In genomic region chr14:101173698-101174521, GRCh38 we compare ENCODE assay signal across 30 cellular contexts.
DNase-seq lines count a peak whose midpoint lies in the region; ATAC-seq and TF ChIP-seq lines count a peak whose summit lies in the region.
"Had no signal": no experiment of that assay in that cellular context is flagged by ENCODE, and none has a peak within 500 bp of the region (broad histone marks: within the 10 kb centered on the region; RNA-seq: fewer than 3 reads in every experiment).

No MANE protein-coding gene starts in this region.

- peaks cover 3 to 6% (median 4%) of the 10 kb centered on the region in 3 donors for H3K27me3 Mint-ChIP-seq in immature natural killer cell (ENCODE audit: low read depth in 3 of 3)
- H3K27me3 Mint-ChIP-seq: stimulated activated memory B cell treated with anti-CD40 and anti-IgM and Interleukin-4, amounts not matched to agents 10 μg/mL and 1 μg/mL and 100 μg/mL, for 72 hours; type B pancreatic cell had no signal

- no peaks in the 10 kb centered on the region for H3K36me3 Mint-ChIP-seq in immature natural killer cell
- H3K36me3 Mint-ChIP-seq: CD4-positive, CD25-positive, alpha-beta regulatory T cell; stimulated activated memory B cell treated with anti-CD40 and anti-IgM and Interleukin-4, amounts not matched to agents 10 μg/mL and 1 μg/mL and 100 μg/mL, for 72 hours; type B pancreatic cell had no signal

- no peak overlapping the region for H3K4me3 ChIP-seq in thyroid gland (replicated peaks in 1 of 3)
- no peak overlapping the region for H3K4me3 ChIP-seq in right cardiac atrium (ENCODE audit: low read length)
- H3K4me3 ChIP-seq: GM12878, HAP-1, psoas muscle had no signal

- ATAC-seq in left colon, result peak; percentile 35
- ATAC-seq in right cardiac atrium, result no peak
- ATAC-seq: GM12878; HepG2; left ventricle myocardium superior; PC-3; psoas muscle; stimulated activated memory B cell treated with anti-CD40 and anti-IgM and Interleukin-4, amounts not matched to agents 10 μg/mL and 1 μg/mL and 100 μg/mL, for 72 hours had no signal

- TF ChIP-seq POLR2A in thyroid gland (IDR thresholded peaks at IDR 0.05), result no peak

- H3K27me3 ChIP-seq in thyroid gland, result no peaks in the 10 kb centered on the region
- H3K27me3 ChIP-seq in right cardiac atrium (ENCODE audit: control insufficient read depth, insufficient read depth), result no peaks in the 10 kb centered on the region

- 52 to 71% methylated on average over 8 to 9 of the region's 9 CpGs for WGBS in thyroid gland, 2 donors
- 73% methylated on average over 9 of the region's 9 CpGs for WGBS in right cardiac atrium

- DNase-seq in NCI-H1417 (lab: John Stamatoyannopoulos, UW) (peak in 2 of 3 experiments; percentile 56 to 70), NCI-H1417 treated with DMSO at 0.1 percent for 48 hours (lab: John Stamatoyannopoulos, UW) (no peak), NCI-H2107 (lab: John Stamatoyannopoulos, UW) (peak; percentile 28), left colon (no peak), thyroid gland (no peak), right cardiac atrium (no peak), immature natural killer cell (no peak)
- DNase-seq in stimulated activated CD4-positive, alpha-beta T cell treated with anti-CD3 and anti-CD28 coated beads, Interleukin-2, amount 100 ng/mL, for 24 hours, result no peak
- DNase-seq: 8988T; activated CD4-positive, alpha-beta T cell treated with anti-CD3 and anti-CD28 coated beads, Interleukin-2, amount 50 U/mL, for 48 hours; activated CD8-positive, alpha-beta memory T cell treated with anti-CD3 and anti-CD28 coated beads, Interleukin-2, amount 50 U/mL, for 48 hours; activated naive CD4-positive, alpha-beta T cell treated with Interleukin-2 at 50 U/mL for 16 hours; CD4-positive, CD25-positive, alpha-beta regulatory T cell; EL; glutamatergic neuron; Karpas-422; left ventricle myocardium superior; mesendoderm; NCI-H1694; NCI-H2171 treated with DMSO at 0.1 percent for 48 hours; PC-3; psoas muscle; Right ventricle myocardium superior; T-helper 2 cell had no signal

- no peaks in the 10 kb centered on the region for H3K9me3 Mint-ChIP-seq in immature natural killer cell

- TF ChIP-seq CTCF in thyroid gland (IDR thresholded peaks at IDR 0.05), result no peak

- intact Hi-C loops in left colon (cut with DNase I, micrococcal nuclease) (no loop called here), thyroid gland (cut with DNase I) (no loop called here), right cardiac atrium (cut with DNase I) (no loop called here)

- no peaks in the 10 kb centered on the region for H3K9me3 ChIP-seq in thyroid gland
- no peaks in the 10 kb centered on the region for H3K9me3 ChIP-seq in right cardiac atrium (ENCODE audit: control insufficient read depth, low read length)
- H3K9me3 ChIP-seq: HAP-1, psoas muscle had no signal

- H3K4me1 Mint-ChIP-seq in immature natural killer cell, result no peaks in the 10 kb centered on the region
- H3K4me1 Mint-ChIP-seq: CD4-positive, CD25-positive, alpha-beta regulatory T cell; stimulated activated memory B cell treated with anti-CD40 and anti-IgM and Interleukin-4, amounts not matched to agents 10 μg/mL and 1 μg/mL and 100 μg/mL, for 72 hours had no signal

- no peak overlapping the region for H3K27ac Mint-ChIP-seq in immature natural killer cell
- H3K27ac Mint-ChIP-seq: activated T-helper 1 cell treated with anti-CD3 and anti-CD28 coated beads, Interleukin-12 subunit alpha, Interleukin-12 subunit beta, Interleukin-2, Interleukin-4 antibody, amounts not matched to agents 30 ng/mL and 10 ng/mL and 1 ng/mL, durations not matched to agents 14 hours and 24 hours and 36 hours; CD4-positive, CD25-positive, alpha-beta regulatory T cell; stimulated activated memory B cell treated with anti-CD40 and anti-IgM and Interleukin-4, amounts not matched to agents 10 μg/mL and 1 μg/mL and 100 μg/mL, for 72 hours; type B pancreatic cell had no signal

- H3K4me1 ChIP-seq in thyroid gland (peaks cover 9 to 13% of the 10 kb centered on the region in 2 donors), right cardiac atrium (ENCODE audit: control insufficient read depth, insufficient read depth, low read length) (no peaks in the 10 kb centered on the region)
- H3K4me1 ChIP-seq: HAP-1, psoas muscle had no signal

- no peak overlapping the region for H3K4me3 Mint-ChIP-seq in immature natural killer cell
- H3K4me3 Mint-ChIP-seq: activated T-helper 1 cell treated with anti-CD3 and anti-CD28 coated beads, Interleukin-12 subunit alpha, Interleukin-12 subunit beta, Interleukin-2, Interleukin-4 antibody, amounts not matched to agents 30 ng/mL and 10 ng/mL and 1 ng/mL, durations not matched to agents 14 hours and 24 hours and 36 hours; CD4-positive, CD25-positive, alpha-beta regulatory T cell; stimulated activated memory B cell treated with anti-CD40 and anti-IgM and Interleukin-4, amounts not matched to agents 10 μg/mL and 1 μg/mL and 100 μg/mL, for 72 hours; type B pancreatic cell had no signal

- H3K36me3 ChIP-seq in thyroid gland, result no peaks in the 10 kb centered on the region
- H3K36me3 ChIP-seq: HAP-1 had no signal

- peak overlapping the region in 2 of 3 donors; percentile 44 to 61 for H3K27ac ChIP-seq in thyroid gland
- H3K27ac ChIP-seq in right cardiac atrium (ENCODE audit: low read length), result no peak overlapping the region
- H3K27ac ChIP-seq: psoas muscle had no signal

Comparison
In these comparisons a context has a peak if more than half of its experiments do, and no peak if none do; other contexts are left out.
1. DNase-seq: peak in NCI-H1417 (2 of 3) and NCI-H2107 (single experiment); none in NCI-H1417 treated with DMSO at 0.1 percent for 48 hours (single experiment), left colon (0 of 2), thyroid gland (0 of 2), right cardiac atrium (0 of 3), stimulated activated CD4-positive, alpha-beta T cell treated with anti-CD3 and anti-CD28 coated beads, Interleukin-2, amount 100 ng/mL, for 24 hours (0 of 2) and immature natural killer cell (0 of 3).